In genomic region chr6:133184798-133185380, GRCh38 we compare ENCODE assay signal across 7 cellular contexts. TPM values are rescaled to one million over a fixed set of nuclear protein-coding genes. Genes with fewer than 3 reads are reported as not detected.
DNase-seq lines count a peak whose midpoint lies in the region; ATAC-seq, FAIRE-seq and TF ChIP-seq lines count a peak whose summit lies in the region.

No MANE protein-coding gene starts in this region.

- no peaks in the 10 kb centered on the region for H4K20me1 ChIP-seq in endothelial cell of umbilical vein (replicated peaks; ENCODE audit: control insufficient read depth, extremely low read depth, insufficient read depth, low read length)

- POLR2A ChIA-PET in endothelial cell of umbilical vein (lab: Charles Lee), result no interaction called here

- TF ChIP-seq CTCF in GM12873 (IDR thresholded peaks at IDR 0.05; ENCODE audit: insufficient read depth, low read depth, low read length, missing control alignments) (peak; percentile 34), endothelial cell of umbilical vein (IDR thresholded peaks at IDR 0.05; ENCODE audit: extremely low read depth in 1 of 2, insufficient read depth in 1 of 2, low read depth in 1 of 2, low read length in 2 of 2) (peak; percentile 18 to 35)

- TF ChIP-seq POLR2A in endothelial cell of umbilical vein (IDR thresholded peaks at IDR 0.05; ENCODE audit: low read depth, low read length), result no peak

- H3K36me3 Mint-ChIP-seq in activated naive CD8-positive, alpha-beta T cell treated with anti-CD3 and anti-CD28 coated beads, Interleukin-2, amount 50 U/mL, for 24 hours (ENCODE audit: low read depth), result no peaks in the 10 kb centered on the region

- FAIRE-seq in endothelial cell of umbilical vein (lab: Jason Lieb, UNC), result no peak

- H3K79me2 ChIP-seq in endothelial cell of umbilical vein (ENCODE audit: control insufficient read depth, insufficient read depth, low read length), result no peaks in the 10 kb centered on the region

- H3K27me3 Mint-ChIP-seq in activated naive CD8-positive, alpha-beta T cell treated with anti-CD3 and anti-CD28 coated beads, Interleukin-2, amount 50 U/mL, for 24 hours, result peaks cover 2% of the 10 kb centered on the region

- no peak overlapping the region for H3K4me2 ChIP-seq in endothelial cell of umbilical vein (ENCODE audit: insufficient read depth, low read length)

- H3K9ac ChIP-seq in endothelial cell of umbilical vein (replicated peaks; ENCODE audit: extremely low read depth, insufficient read depth, low read length), result no peak overlapping the region

- H3K4me3 ChIP-seq in endothelial cell of umbilical vein (replicated peaks in 1 of 3; ENCODE audit: insufficient read depth in 1 of 3, low read depth in 1 of 3, low read length in 3 of 3), result no peak overlapping the region

- H3K9me1 ChIP-seq in endothelial cell of umbilical vein (replicated peaks; ENCODE audit: control insufficient read depth, extremely low read depth, insufficient read depth, low read length), result no peaks in the 10 kb centered on the region

- intact Hi-C loops in endothelial cell of umbilical vein (cut with micrococcal nuclease), result loop anchor here (1.0 to 2.0 kb wide), 3 partner anchors 328 to 732 kb away; no protein-coding TSS in a partner anchor

- no peaks in the 10 kb centered on the region for H3K4me1 ChIP-seq in endothelial cell of umbilical vein (ENCODE audit: control insufficient read depth, extremely low read depth, insufficient read depth, low read length)

- H3K4me1 Mint-ChIP-seq in activated naive CD8-positive, alpha-beta T cell treated with anti-CD3 and anti-CD28 coated beads, Interleukin-2, amount 50 U/mL, for 24 hours, result no peaks in the 10 kb centered on the region

- H3K27ac Mint-ChIP-seq in activated naive CD8-positive, alpha-beta T cell treated with anti-CD3 and anti-CD28 coated beads, Interleukin-2, amount 50 U/mL, for 24 hours, result no peak overlapping the region

- no peak overlapping the region for H2AFZ ChIP-seq in endothelial cell of umbilical vein (ENCODE audit: low read depth, low read length)

- no peaks in the 10 kb centered on the region for H3K36me3 ChIP-seq in endothelial cell of umbilical vein (ENCODE audit: control insufficient read depth in 2 of 2, extremely low read depth in 1 of 2, insufficient read depth in 2 of 2, low read length in 2 of 2)

- no peaks in the 10 kb centered on the region for H3K27me3 ChIP-seq in endothelial cell of umbilical vein (ENCODE audit: control insufficient read depth in 2 of 2, insufficient read depth in 2 of 2, low read length in 2 of 2)

- CTCF ChIA-PET in endothelial cell of umbilical vein (lab: Charles Lee), result interaction anchor here (0.6 to 3.3 kb wide), 15 partner anchors 9 to 739 kb away, joined by 3 to 19 read pairs (median 4); no protein-coding TSS in a partner anchor

- DNase-seq in NCI-H2171 treated with DMSO at 0.1 percent for 48 hours (lab: John Stamatoyannopoulos, UW), result peak; percentile 38
- DNase-seq in endothelial cell of umbilical vein (ENCODE audit: low read depth, low spot score), result peak; percentile 32
- peak; percentile 19 for DNase-seq in retina
- DNase-seq in activated naive CD8-positive, alpha-beta T cell treated with anti-CD3 and anti-CD28 coated beads, Interleukin-2, amount 50 U/mL, for 24 hours, result no peak

- no peak overlapping the region for H3K4me3 Mint-ChIP-seq in activated naive CD8-positive, alpha-beta T cell treated with anti-CD3 and anti-CD28 coated beads, Interleukin-2, amount 50 U/mL, for 24 hours

- H3K27ac ChIP-seq in endothelial cell of umbilical vein (ENCODE audit: insufficient read depth, low read depth, low read length), result no peak overlapping the region

- dilution Hi-C loops in endothelial cell of umbilical vein (cut with MboI; ENCODE audit: extremely low pct_ligation_motif_present, low sequenced_read_pairs), result no loop called here

- H3K9me3 Mint-ChIP-seq in activated naive CD8-positive, alpha-beta T cell treated with anti-CD3 and anti-CD28 coated beads, Interleukin-2, amount 50 U/mL, for 24 hours, result no peaks in the 10 kb centered on the region

- no peak for ATAC-seq in activated CD4-positive, CD25-positive, alpha-beta regulatory T cell treated with anti-CD3 and anti-CD28 coated beads, Interleukin-2, amount 50 U/mL, for 24 hours
- no peak for ATAC-seq in activated naive CD8-positive, alpha-beta T cell treated with anti-CD3 and anti-CD28 coated beads, Interleukin-2, amount 50 U/mL, for 24 hours
- no peak for ATAC-seq in GM21390 (IDR thresholded peaks at IDR 0.05; ENCODE audit: unreplicated experiment)

- no peaks in the 10 kb centered on the region for H3K9me3 ChIP-seq in endothelial cell of umbilical vein (replicated peaks; ENCODE audit: control insufficient read depth, insufficient read depth, low read length)

- no TSS peak for BruUV-seq in endothelial cell of umbilical vein (replicated peaks; lab: Mats Ljungman, UMichigan)

TF ChIP-seq in endothelial cell of umbilical vein, 7 proteins besides CTCF, POLR2A, EP300 and RAD21:
- TF ChIP-seq MYC (IDR thresholded peaks at IDR 0.05; ENCODE audit: low read depth, low read length) (no peak), GATA2 (IDR thresholded peaks at IDR 0.05; ENCODE audit: insufficient read depth, insufficient read length, low read depth, low read length) (no peak), EZH2 (IDR thresholded peaks at IDR 0.05; ENCODE audit: borderline replicate concordance, low read depth, low read length, severe bottlenecking) (no peak), POLR2AphosphoS5 (IDR thresholded peaks at IDR 0.05; ENCODE audit: insufficient read depth, low read depth, low read length) (no peak), JUN (IDR thresholded peaks at IDR 0.05; ENCODE audit: borderline replicate concordance, insufficient read depth, insufficient read length, low read depth) (no peak), FOS (IDR thresholded peaks at IDR 0.05; ENCODE audit: borderline replicate concordance, insufficient read depth, low read length) (no peak)
- TF ChIP-seq, protein P1, sequence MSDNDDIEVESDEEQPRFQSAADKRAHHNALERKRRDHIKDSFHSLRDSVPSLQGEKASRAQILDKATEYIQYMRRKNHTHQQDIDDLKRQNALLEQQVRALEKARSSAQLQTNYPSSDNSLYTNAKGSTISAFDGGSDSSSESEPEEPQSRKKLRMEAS (IDR thresholded peaks at IDR 0.05; ENCODE audit: insufficient read depth, insufficient read length), result no peak
TF ChIP-seq in endothelial cell of umbilical vein: peak in this region for 0.

RNA-seq across cellular contexts. Expression of gene EYA4, which starts 56.3 kb away (rescaled TPM):
- not detected in 2 replicates for total RNA-seq in endothelial cell of umbilical vein
- not detected in 2 replicates for polyA plus RNA-seq in endothelial cell of umbilical vein
- not detected in 2 replicates for polyA plus RNA-seq in endothelial cell of umbilical vein (2011; cell fraction: cytosol; rRNA removed)
- not detected in 2 replicates for polyA plus RNA-seq in endothelial cell of umbilical vein (2011; cell fraction: nucleus; rRNA removed)
- not detected in 2 replicates for polyA plus RNA-seq in endothelial cell of umbilical vein (2012)
- polyA minus RNA-seq in endothelial cell of umbilical vein, result not detected in 2 replicates
- polyA minus RNA-seq in endothelial cell of umbilical vein (2011; cell fraction: cytosol; rRNA and poly(A)+ RNA removed), result 68.5 TPM
- 0.19 and 0.29 TPM in 2 replicates for polyA minus RNA-seq in endothelial cell of umbilical vein (2011; cell fraction: nucleus; rRNA and poly(A)+ RNA removed)
